Comparison of ENCODE assay signal across 12 cellular contexts in genomic region chr2:30235859-30236535, GRCh38. TPM values are rescaled to one million over a fixed set of nuclear protein-coding genes. Genes with fewer than 3 reads are reported as not detected.
DNase-seq lines count a peak whose midpoint lies in the region; ATAC-seq, FAIRE-seq and TF ChIP-seq lines count a peak whose summit lies in the region.
"Had no signal": no experiment of that assay in that cellular context is flagged by ENCODE, and none has a peak within 500 bp of the region (broad histone marks: within the 10 kb centered on the region; RNA-seq: fewer than 3 reads in every experiment).

No MANE protein-coding gene starts in this region.

- H3K4me3 ChIP-seq in HepG2 (replicated peaks in 1 of 3; ENCODE audit: insufficient read depth in 1 of 3, low read depth in 2 of 3, low read length in 3 of 3) (no peak overlapping the region), thymus (ENCODE audit: low read length) (peak overlapping the region; percentile 72)
- H3K4me3 ChIP-seq: adrenal gland, SJSA1 had no signal

- in situ Hi-C loops in HepG2 (cut with HindIII; ENCODE audit: extremely low pct_ligation_motif_present, low pct_unique_long_range_greater_than_20kb): no loop called here

- no peaks in the 10 kb centered on the region for H3K27me3 Mint-ChIP-seq in activated T-cell treated with anti-CD3 and anti-CD28 coated beads, Interleukin-2, amount 50 U/mL, for 4 hours (ENCODE audit: low read depth)

- no peaks in the 10 kb centered on the region for H3K79me2 ChIP-seq in HepG2 (ENCODE audit: insufficient read depth, low read length)

- peak overlapping the region; percentile 86 for H3K4me3 Mint-ChIP-seq in activated T-cell treated with anti-CD3 and anti-CD28 coated beads, Interleukin-2, amount 50 U/mL, for 4 hours

- no peak for TF ChIP-seq RAD21 in HepG2 (CRISPR knock-in tag; IDR thresholded peaks at IDR 0.05)

- WGBS in HepG2 (ENCODE audit: low lambda C conversion rate): 4% methylated on average over 3 of the region's 4 CpGs
- 77% methylated on average over 4 of the region's 4 CpGs for WGBS in thymus

- DNase-seq in activated naive CD4-positive, alpha-beta T cell treated with Interleukin-2 at 50 U/mL for 16 hours: peak; percentile 66
- no peak for DNase-seq in activated naive CD4-positive, alpha-beta T cell (lab: John Stamatoyannopoulos, UW)
- DNase-seq in activated T-cell treated with anti-CD3 and anti-CD28 coated beads, Interleukin-2, amount 50 U/mL, for 4 hours: peak; percentile 60
- DNase-seq in HepG2 (ENCODE audit: low spot score) (no peak), medulla oblongata (ENCODE audit: extremely low spot score) (no peak)
- DNase-seq: NCI-H446 treated with DMSO at 0.1 percent for 48 hours had no signal

- H3K27me3 ChIP-seq in HepG2 (ENCODE audit: control insufficient read depth in 1 of 2, insufficient read depth in 2 of 2, low read length in 2 of 2) (peaks cover 24 to 78% of the 10 kb centered on the region in 2 experiments), thymus (ENCODE audit: control insufficient read depth, insufficient read depth) (no peaks in the 10 kb centered on the region)
- H3K27me3 ChIP-seq: adrenal gland, SJSA1 had no signal

- no peak overlapping the region for H3K27ac ChIP-seq in HepG2 (ENCODE audit: extremely low read length, insufficient read depth, low read length)
- H3K27ac ChIP-seq in thymus (ENCODE audit: low read depth): no peak overlapping the region
- H3K27ac ChIP-seq: SJSA1 had no signal

- H3K9ac ChIP-seq in HepG2 (ENCODE audit: insufficient read depth, low read depth, low read length): no peak overlapping the region

- no TSS peak for BruUV-seq in HepG2 (replicated peaks; lab: Mats Ljungman, UMichigan)

- no peaks in the 10 kb centered on the region for H3K4me1 ChIP-seq in HepG2 (ENCODE audit: insufficient read depth, low read length)
- peaks cover 39% of the 10 kb centered on the region for H3K4me1 ChIP-seq in thymus (ENCODE audit: control insufficient read depth, insufficient read depth, low read length)

- TF ChIP-seq POLR2A in HepG2 (IDR thresholded peaks at IDR 0.05; ENCODE audit: insufficient read depth in 1 of 2, low read depth in 2 of 2, low read length in 2 of 2): no peak

- no peak for FAIRE-seq in HepG2 (lab: Jason Lieb, UNC)
- FAIRE-seq: islet of Langerhans had no signal

- intact Hi-C loops in HepG2 (cut with micrococcal nuclease; ENCODE audit: unreplicated experiment): no loop called here

- no peak overlapping the region for H2AFZ ChIP-seq in HepG2 (ENCODE audit: low read length)

- no peaks in the 10 kb centered on the region for H4K20me1 ChIP-seq in HepG2 (ENCODE audit: insufficient read depth, low read length)

- TF ChIP-seq EP300 in HepG2 (IDR thresholded peaks at IDR 0.05; ENCODE audit: low read depth in 2 of 2, low read length in 2 of 2) (no peak), HepG2 (CRISPR knock-in tag; IDR thresholded peaks at IDR 0.05; ENCODE audit: borderline replicate concordance) (no peak)

- peak; percentile 4 for ATAC-seq in activated T-cell treated with anti-CD3 and anti-CD28 coated beads, Interleukin-2, amount 50 U/mL, for 4 hours
- ATAC-seq in HepG2: no peak
- ATAC-seq in GM19324 (IDR thresholded peaks at IDR 0.05; ENCODE audit: low FRiP score, unreplicated experiment): no peak
- ATAC-seq in GM19397 (IDR thresholded peaks at IDR 0.05; ENCODE audit: unreplicated experiment): no peak

- peaks cover 80% of the 10 kb centered on the region for H3K4me1 Mint-ChIP-seq in activated T-cell treated with anti-CD3 and anti-CD28 coated beads, Interleukin-2, amount 50 U/mL, for 4 hours (ENCODE audit: low read depth)

- no peaks in the 10 kb centered on the region for H3K9me3 Mint-ChIP-seq in activated T-cell treated with anti-CD3 and anti-CD28 coated beads, Interleukin-2, amount 50 U/mL, for 4 hours

- POLR2A ChIA-PET in HepG2 (lab: Yijun Ruan, JAX): no interaction called here

- H3K36me3 ChIP-seq in HepG2 (replicated peaks in 1 of 2; ENCODE audit: control insufficient read depth in 1 of 2, insufficient read depth in 2 of 2, low read length in 2 of 2) (no peaks in the 10 kb centered on the region), thymus (ENCODE audit: control insufficient read depth, insufficient read depth) (peaks cover 63% of the 10 kb centered on the region)
- H3K36me3 ChIP-seq: adrenal gland had no signal

- peaks cover 48% of the 10 kb centered on the region for H3K36me3 Mint-ChIP-seq in activated T-cell treated with anti-CD3 and anti-CD28 coated beads, Interleukin-2, amount 50 U/mL, for 4 hours (ENCODE audit: insufficient read depth)

- no peak for TF ChIP-seq CTCF in HepG2 (CRISPR knock-in tag; IDR thresholded peaks at IDR 0.05)

- no peaks in the 10 kb centered on the region for H3K9me3 ChIP-seq in HepG2 (ENCODE audit: low read length)
- no peaks in the 10 kb centered on the region for H3K9me3 ChIP-seq in thymus (ENCODE audit: control insufficient read depth)
- H3K9me3 ChIP-seq: adrenal gland, SJSA1 had no signal

- CTCF ChIA-PET in HepG2 (lab: Yijun Ruan, JAX; ENCODE audit: low intra/inter-chr PET ratio, low total read pairs): no interaction called here

- no peak overlapping the region for H3K4me2 ChIP-seq in HepG2 (ENCODE audit: low read depth, low read length)

TF ChIP-seq in HepG2, 621 proteins besides CTCF, POLR2A, EP300 and RAD21:
- TF ChIP-seq ZNF317 (CRISPR knock-in tag; IDR thresholded peaks at IDR 0.05): peak; percentile 78
- TF ChIP-seq ZMYM4 (CRISPR knock-in tag; IDR thresholded peaks at IDR 0.05): no peak
- TF ChIP-seq ZFP82 (CRISPR knock-in tag; IDR thresholded peaks at IDR 0.05; ENCODE audit: borderline replicate concordance): no peak

RNA-seq across cellular contexts. Expression of gene LBH, which starts 4.7 kb away (rescaled TPM):
- total RNA-seq in activated T-cell treated with anti-CD3 and anti-CD28 coated beads, Interleukin-2, amount 50 U/mL, for 4 hours: 100 to 1,000 TPM; 102 to 143 (median 119) TPM
- total RNA-seq in HepG2 (2016; rRNA removed; fragmentation: Illumina TruSeq; extraction: Trizol): 0.09 and 0.10 TPM in 2 replicates
- not detected in 2 replicates for total RNA-seq in HepG2 (2016; cell fraction: cytosol; rRNA removed; fragmentation: Illumina TruSeq; extraction: Trizol; ENCODE audit: low read depth)
- 0.15 TPM in 1 of 2 replicates, not detected in the other for total RNA-seq in HepG2 (2016; cell fraction: insoluble cytoplasmic fraction; rRNA removed; fragmentation: Illumina TruSeq; extraction: Trizol)
- 0.06 and 0.10 TPM in 2 replicates for total RNA-seq in HepG2 (2016; cell fraction: membrane; rRNA removed; fragmentation: Illumina TruSeq; extraction: Trizol)
- not detected in 2 replicates for total RNA-seq in HepG2 (2016; cell fraction: nucleus; rRNA removed; fragmentation: Illumina TruSeq; extraction: Trizol)
- polyA plus RNA-seq in HepG2 (2011; rRNA removed): 0.16 and 0.25 TPM in 2 replicates
- polyA plus RNA-seq in HepG2 (2011; cell fraction: cytosol; rRNA removed): 0.12 and 0.28 TPM in 2 replicates
- 0.05 and 0.16 TPM in 2 replicates for polyA plus RNA-seq in HepG2 (2011; cell fraction: nucleus; rRNA removed)
- polyA plus RNA-seq in HepG2 (2012): 0.13 TPM in 1 of 2 replicates, not detected in the other
- not detected in 2 replicates for polyA plus RNA-seq in HepG2 (2016; cell fraction: cytosol; fragmentation: Illumina TruSeq; extraction: Trizol; ENCODE audit: low read depth)
- polyA plus RNA-seq in HepG2 (2016; cell fraction: insoluble cytoplasmic fraction; fragmentation: Illumina TruSeq; extraction: Trizol; ENCODE audit: low read depth): 0.16 and 0.23 TPM in 2 replicates
- 0.14 TPM in 1 of 2 replicates, not detected in the other for polyA plus RNA-seq in HepG2 (2016; cell fraction: membrane; fragmentation: Illumina TruSeq; extraction: Trizol; ENCODE audit: low read depth)
- not detected in 2 replicates for polyA plus RNA-seq in HepG2 (2016; cell fraction: nucleus; fragmentation: Illumina TruSeq; extraction: Trizol; ENCODE audit: insufficient read depth, low read depth)
- 0.16 and 0.91 TPM in 2 replicates for polyA minus RNA-seq in HepG2 (2011; rRNA and poly(A)+ RNA removed; ENCODE audit: low replicate concordance)
- polyA minus RNA-seq in HepG2 (2011; cell fraction: cytosol; rRNA and poly(A)+ RNA removed): not detected in 2 replicates
- 0.13 TPM in 1 of 2 replicates, not detected in the other for polyA minus RNA-seq in HepG2 (2011; cell fraction: nucleus; rRNA and poly(A)+ RNA removed)
- 88.9 TPM for polyA plus RNA-seq in thymus

Comparison
In these comparisons a context has a peak if more than half of its experiments do, and no peak if none do; other contexts are left out.
1. DNase-seq: peak in activated naive CD4-positive, alpha-beta T cell treated with Interleukin-2 at 50 U/mL for 16 hours (single experiment) and activated T-cell treated with anti-CD3 and anti-CD28 coated beads, Interleukin-2, amount 50 U/mL, for 4 hours (single experiment); none in activated naive CD4-positive, alpha-beta T cell (0 of 4), HepG2 (single experiment) and medulla oblongata (single experiment).
2. ATAC-seq: peak in activated T-cell treated with anti-CD3 and anti-CD28 coated beads, Interleukin-2, amount 50 U/mL, for 4 hours (2 of 2); none in HepG2 (single experiment), GM19324 (single experiment) and GM19397 (single experiment).
3. RNA of gene LBH, which starts 4.7 kb away (total RNA-seq): 102 to 143 TPM in activated T-cell treated with anti-CD3 and anti-CD28 coated beads, Interleukin-2, amount 50 U/mL, for 4 hours; 0.06 to 0.15 TPM in HepG2; every median in the first group is over 10 times any median in the second.